ENCODE assay signal across 8 cellular contexts in the genomic region with DNA sequence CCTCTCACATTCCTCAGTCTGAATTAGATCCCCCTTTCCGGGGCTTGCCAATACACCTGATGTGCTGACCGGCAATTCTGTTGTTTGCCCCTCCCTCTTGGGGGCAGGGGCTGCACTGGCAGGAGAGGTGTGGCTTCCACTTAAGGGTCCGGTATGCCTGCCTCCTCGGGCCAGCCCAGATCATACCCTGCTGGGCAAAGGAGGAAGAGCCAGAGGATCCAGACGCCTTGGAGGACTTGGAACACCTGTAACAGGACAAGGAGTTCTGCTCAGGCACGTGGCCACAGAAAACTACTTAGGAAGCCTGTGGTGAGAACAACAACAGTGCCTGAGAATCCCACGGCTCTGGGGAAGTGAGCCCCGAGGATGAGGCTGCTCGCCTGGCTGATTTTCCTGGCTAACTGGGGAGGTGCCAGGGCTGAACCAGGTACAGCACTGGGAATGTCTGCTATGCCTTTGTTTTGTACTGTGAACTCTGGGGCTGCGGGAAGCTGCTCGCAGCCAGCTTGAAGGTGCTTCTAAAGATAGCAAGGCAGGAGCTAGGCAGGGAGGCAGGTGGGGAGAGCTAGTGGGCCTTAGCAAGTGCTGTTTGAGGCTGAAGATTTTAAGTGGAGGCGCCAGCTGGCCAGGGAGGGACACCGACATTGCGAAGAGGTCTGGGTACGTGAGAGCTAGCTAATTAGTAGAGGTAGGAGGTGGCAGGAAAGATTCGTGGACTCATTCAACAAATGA. TPM values are rescaled to one million over a fixed set of nuclear protein-coding genes. Genes with fewer than 3 reads are reported as not detected.
DNase-seq lines count a peak whose midpoint lies in the region; ATAC-seq and TF ChIP-seq lines count a peak whose summit lies in the region.

A gene with protein sequence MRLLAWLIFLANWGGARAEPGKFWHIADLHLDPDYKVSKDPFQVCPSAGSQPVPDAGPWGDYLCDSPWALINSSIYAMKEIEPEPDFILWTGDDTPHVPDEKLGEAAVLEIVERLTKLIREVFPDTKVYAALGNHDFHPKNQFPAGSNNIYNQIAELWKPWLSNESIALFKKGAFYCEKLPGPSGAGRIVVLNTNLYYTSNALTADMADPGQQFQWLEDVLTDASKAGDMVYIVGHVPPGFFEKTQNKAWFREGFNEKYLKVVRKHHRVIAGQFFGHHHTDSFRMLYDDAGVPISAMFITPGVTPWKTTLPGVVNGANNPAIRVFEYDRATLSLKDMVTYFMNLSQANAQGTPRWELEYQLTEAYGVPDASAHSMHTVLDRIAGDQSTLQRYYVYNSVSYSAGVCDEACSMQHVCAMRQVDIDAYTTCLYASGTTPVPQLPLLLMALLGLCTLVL (plus strand): TSS at position 183 of the 732 bp plus-strand sequence. CDS start 184 bp downstream, at position 367.

- in situ Hi-C loops in brain microvascular endothelial cell (cut with HindIII; ENCODE audit: low pct_ligation_motif_present, low sequenced_read_pairs), result no loop called here

- peaks cover 39% of the 10 kb centered on the region for H3K4me1 Mint-ChIP-seq in activated CD4-positive, alpha-beta T cell treated with anti-CD3 and anti-CD28 coated beads, Interleukin-2, amount 10 ng/mL, durations not matched to agents 24 days and 14 days

- peak within 1 kb of the TSS; percentile 30 for H3K4me3 Mint-ChIP-seq in activated CD4-positive, alpha-beta T cell treated with anti-CD3 and anti-CD28 coated beads, Interleukin-2, amount 10 ng/mL, durations not matched to agents 24 days and 14 days

- no peak for ATAC-seq in HG03025 (IDR thresholded peaks at IDR 0.05; ENCODE audit: low FRiP score, unreplicated experiment)

- H3K27ac Mint-ChIP-seq in activated CD4-positive, alpha-beta T cell treated with anti-CD3 and anti-CD28 coated beads, Interleukin-2, amount 10 ng/mL, durations not matched to agents 24 days and 14 days, result no peak within 1 kb of the TSS

- H3K9me3 Mint-ChIP-seq in activated CD4-positive, alpha-beta T cell treated with anti-CD3 and anti-CD28 coated beads, Interleukin-2, amount 10 ng/mL, durations not matched to agents 24 days and 14 days, result no peaks in the 10 kb centered on the region

- H3K36me3 Mint-ChIP-seq in activated CD4-positive, alpha-beta T cell treated with anti-CD3 and anti-CD28 coated beads, Interleukin-2, amount 10 ng/mL, durations not matched to agents 24 days and 14 days (ENCODE audit: low read depth), result no peaks in the 10 kb centered on the region

- H3K27me3 Mint-ChIP-seq in activated CD4-positive, alpha-beta T cell treated with anti-CD3 and anti-CD28 coated beads, Interleukin-2, amount 10 ng/mL, durations not matched to agents 24 days and 14 days, result peaks cover 12% of the 10 kb centered on the region

- H3K4me3 ChIP-seq in brain microvascular endothelial cell (ENCODE audit: low read depth, low read length) (no peak within 1 kb of the TSS), tibial artery (no peak within 1 kb of the TSS)

- no peak within 1 kb of the TSS for H3K27ac ChIP-seq in brain microvascular endothelial cell
- H3K27ac ChIP-seq in tibial artery, result no peak within 1 kb of the TSS

- intact Hi-C loops in activated CD4-positive, alpha-beta T cell treated with anti-CD3 and anti-CD28 coated beads, Interleukin-2, amount 10 ng/mL, durations not matched to agents 24 days and 14 days (cut with micrococcal nuclease), result no loop called here
- intact Hi-C loops in tibial artery (cut with DNase I; ENCODE audit: low total_unique reads), result no loop called here

- H3K4me1 ChIP-seq in tibial artery, result peaks cover 0 to 13% (median 3%) of the 10 kb centered on the region in 4 donors

- no peaks in the 10 kb centered on the region for H3K9me3 ChIP-seq in tibial artery

- H3K27me3 ChIP-seq in brain microvascular endothelial cell (replicated peaks), result no peaks in the 10 kb centered on the region
- peaks cover 0 to 29% of the 10 kb centered on the region in 2 donors for H3K27me3 ChIP-seq in tibial artery

- TF ChIP-seq CTCF in brain microvascular endothelial cell (IDR thresholded peaks at IDR 0.05; ENCODE audit: low read depth, low read length, missing control alignments) (peak; percentile 24), tibial artery (IDR thresholded peaks at IDR 0.05) (no peak)

- DNase-seq in activated CD4-positive, alpha-beta T cell treated with anti-CD3 and anti-CD28 coated beads, Interleukin-2, amount 10 ng/mL, durations not matched to agents 24 days and 14 days, result no peak
- no peak for DNase-seq in activated CD4-positive, alpha-beta T cell treated with anti-CD3 and anti-CD28 coated beads for 4 hours
- peak; percentile 32 for DNase-seq in NCI-H345 treated with DMSO at 0.1 percent for 48 hours (lab: John Stamatoyannopoulos, UW; ENCODE audit: unreplicated experiment)
- DNase-seq in brain microvascular endothelial cell, result no peak
- peak; percentile 43 for DNase-seq in mucosa of gallbladder (ENCODE audit: low spot score)
- no peak for DNase-seq in tibial artery
- DNase-seq in stimulated activated naive CD4-positive, alpha-beta T cell treated with Interleukin-2 at 50 U/mL for 16 hours (lab: John Stamatoyannopoulos, UW), result no peak

- H3K36me3 ChIP-seq in brain microvascular endothelial cell (replicated peaks), result no peaks in the 10 kb centered on the region
- no peaks in the 10 kb centered on the region for H3K36me3 ChIP-seq in tibial artery

RNA-seq across cellular contexts. Expression of the gene that starts here (rescaled TPM):
- 0.30 and 0.43 TPM in 2 replicates for total RNA-seq in activated CD4-positive, alpha-beta T cell treated with anti-CD3 and anti-CD28 coated beads, Interleukin-2, amount 10 ng/mL, durations not matched to agents 24 days and 14 days
- 7.0 TPM for total RNA-seq in mucosa of gallbladder

Comparison
In these comparisons a context has a peak if more than half of its experiments do, and no peak if none do; other contexts are left out.
1. DNase-seq: peak in NCI-H345 treated with DMSO at 0.1 percent for 48 hours (single experiment) and mucosa of gallbladder (single experiment); none in activated CD4-positive, alpha-beta T cell treated with anti-CD3 and anti-CD28 coated beads, Interleukin-2, amount 10 ng/mL, durations not matched to agents 24 days and 14 days (single experiment), activated CD4-positive, alpha-beta T cell treated with anti-CD3 and anti-CD28 coated beads for 4 hours (0 of 2), brain microvascular endothelial cell (single experiment), tibial artery (0 of 2) and stimulated activated naive CD4-positive, alpha-beta T cell treated with Interleukin-2 at 50 U/mL for 16 hours (single experiment).